1 cellular context compared by ENCODE assay signal in genomic region chr4:8592366-8593267, GRCh38.
A peak's percentile ranks its signal among the peaks of the same experiment; 100 is the strongest.
TF ChIP-seq lines count a peak whose summit lies in the region.

Gene CPZ (plus strand): TSS chr4:8592765. CDS start chr4:8592834, 69 bp downstream.

TF ChIP-seq in HEK293, 187 proteins besides CTCF, POLR2A, EP300 and RAD21 (continued from another document):
- TF ChIP-seq ZNF626 (tag by site-specific recombination; IDR thresholded peaks at IDR 0.05) (no peak), ZBTB44 (tag by site-specific recombination; IDR thresholded peaks at IDR 0.05) (no peak), OSR2 (tag by site-specific recombination; IDR thresholded peaks at IDR 0.05) (peak; percentile 45), ZNF132 (tag by site-specific recombination; IDR thresholded peaks at IDR 0.05; ENCODE audit: borderline replicate concordance) (no peak), GLIS1 (tag by site-specific recombination; IDR thresholded peaks at IDR 0.05) (peak; percentile 26), ZNF18 (tag by site-specific recombination; IDR thresholded peaks at IDR 0.05) (no peak), KLF10 (tag by site-specific recombination; IDR thresholded peaks at IDR 0.05) (no peak), ZBTB21 (tag by site-specific recombination; IDR thresholded peaks at IDR 0.05) (no peak), KLF1 (tag by site-specific recombination; IDR thresholded peaks at IDR 0.05) (peak; percentile 65), ZBTB48 (tag by site-specific recombination; IDR thresholded peaks at IDR 0.05) (no peak), ZNF133 (tag by site-specific recombination; IDR thresholded peaks at IDR 0.05) (no peak), ZSCAN4 (tag by site-specific recombination; IDR thresholded peaks at IDR 0.05) (no peak), ZNF26 (tag by site-specific recombination; IDR thresholded peaks at IDR 0.05) (no peak), ZNF214 (tag by site-specific recombination; IDR thresholded peaks at IDR 0.05; ENCODE audit: borderline replicate concordance) (no peak), ZNF549 (tag by site-specific recombination; IDR thresholded peaks at IDR 0.05) (no peak), ZNF792 (tag by site-specific recombination; IDR thresholded peaks at IDR 0.05) (no peak), ZNF114 (tag by site-specific recombination; IDR thresholded peaks at IDR 0.05) (no peak), KLF9 (tag by site-specific recombination; IDR thresholded peaks at IDR 0.05; ENCODE audit: low read depth) (no peak), ZNF558 (tag by site-specific recombination; IDR thresholded peaks at IDR 0.05) (no peak), ZNF280C (tag by site-specific recombination; IDR thresholded peaks at IDR 0.05) (no peak), ZNF664 (tag by site-specific recombination; IDR thresholded peaks at IDR 0.05) (no peak), ZNF580 (tag by site-specific recombination; IDR thresholded peaks at IDR 0.05) (no peak), ZNF777 (tag by site-specific recombination; IDR thresholded peaks at IDR 0.05; ENCODE audit: borderline replicate concordance) (no peak), ZNF223 (tag by site-specific recombination; IDR thresholded peaks at IDR 0.05) (no peak), ZNF394 (tag by site-specific recombination; IDR thresholded peaks at IDR 0.05; ENCODE audit: borderline replicate concordance) (no peak), ZBTB10 (tag by site-specific recombination; IDR thresholded peaks at IDR 0.05) (no peak), YY2 (tag by site-specific recombination; IDR thresholded peaks at IDR 0.05) (no peak), ZNF48 (tag by site-specific recombination; IDR thresholded peaks at IDR 0.05) (no peak), ZNF555 (tag by site-specific recombination; conservative IDR thresholded peaks at IDR 0.05) (no peak), ZNF704 (tag by site-specific recombination; IDR thresholded peaks at IDR 0.05) (no peak), ZNF529 (tag by site-specific recombination; IDR thresholded peaks at IDR 0.05; ENCODE audit: insufficient replicate concordance) (no peak), ZNF561 (tag by site-specific recombination; IDR thresholded peaks at IDR 0.05; ENCODE audit: borderline replicate concordance) (no peak), MYNN (tag by site-specific recombination; IDR thresholded peaks at IDR 0.05; ENCODE audit: borderline replicate concordance) (no peak), ZNF391 (tag by site-specific recombination; IDR thresholded peaks at IDR 0.05; ENCODE audit: borderline replicate concordance, low read depth) (no peak), ZNF76 (tag by site-specific recombination; IDR thresholded peaks at IDR 0.05; ENCODE audit: borderline replicate concordance, low read depth) (no peak), GLIS2 (tag by site-specific recombination; IDR thresholded peaks at IDR 0.05) (peak; percentile 20; the same call in 1 of the 2 replicates)
TF ChIP-seq in HEK293: peak in this region for 12.
